Comparison of ENCODE assay signal across 1 cellular context in the genomic region with DNA sequence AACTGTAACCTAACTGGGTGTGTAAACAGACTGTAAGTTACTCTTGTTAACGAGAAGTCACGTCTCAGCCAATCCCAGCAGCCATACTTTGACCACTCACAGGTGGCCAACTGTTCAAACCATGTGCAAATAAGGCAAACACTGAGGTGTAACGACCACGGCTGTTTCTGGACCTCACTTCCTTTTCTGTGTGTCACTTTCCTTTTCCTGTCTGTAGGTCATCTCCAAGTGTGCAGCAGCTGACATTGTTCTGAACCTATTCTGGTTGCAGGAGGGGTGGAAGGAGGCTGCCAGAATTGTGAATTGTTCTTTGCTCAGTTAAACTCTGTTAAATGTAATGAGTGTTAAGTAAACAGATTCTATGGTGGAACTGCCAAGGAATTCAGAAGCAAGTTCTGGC.
TF ChIP-seq lines count a peak whose summit lies in the region.

No MANE protein-coding gene starts in this region.

TF ChIP-seq in HepG2, 621 proteins besides CTCF, POLR2A, EP300 and RAD21 (continued from another document):
- TF ChIP-seq CERS6 (CRISPR knock-in tag; IDR thresholded peaks at IDR 0.05) (no peak), GABPA (IDR thresholded peaks at IDR 0.05; ENCODE audit: low read depth, low read length) (no peak), GABPA (CRISPR knock-in tag; IDR thresholded peaks at IDR 0.05; ENCODE audit: low read depth) (peak; percentile 53)
